1 cellular context compared by ENCODE assay signal in genomic region chr13:35086667-35087066, GRCh38.
TF ChIP-seq lines count a peak whose summit lies in the region.

No MANE protein-coding gene starts in this region.

TF ChIP-seq in SK-N-SH treated with all-trans-retinoic acid at 6 μM for 48 hours, 23 proteins besides CTCF, POLR2A, EP300 and RAD21 (continued from another document):
- TF ChIP-seq PATZ1 (CRISPR knock-in tag; IDR thresholded peaks at IDR 0.05; ENCODE audit: borderline replicate concordance) = no peak
- no peak for TF ChIP-seq RARB (CRISPR knock-in tag; IDR thresholded peaks at IDR 0.05)
- no peak for TF ChIP-seq ZNF8 (CRISPR knock-in tag; IDR thresholded peaks at IDR 0.05)
- no peak for TF ChIP-seq ZFP30 (CRISPR knock-in tag; IDR thresholded peaks at IDR 0.05)
- no peak for TF ChIP-seq ZFP3 (CRISPR knock-in tag; IDR thresholded peaks at IDR 0.05)
